ENCODE assay signal across 24 cellular contexts in genomic region chr5:31758803-31759425, GRCh38.
"Had no signal": no experiment of that assay in that cellular context is flagged by ENCODE, and none has a peak within 500 bp of the region (broad histone marks: within the 10 kb centered on the region; RNA-seq: fewer than 3 reads in every experiment).

No MANE protein-coding gene starts in this region.

- DNase-seq: activated B cell treated with CpG ODN at 0.5 μM for 24 hours; activated CD4-positive, alpha-beta T cell treated with anti-CD3 and anti-CD28 coated beads for 48 hours; activated CD4-positive, alpha-beta T cell treated with anti-CD3 and anti-CD28 coated beads, Interleukin-2, amount 50 U/mL, for 48 hours; activated CD8-positive, alpha-beta memory T cell treated with anti-CD3 and anti-CD28 coated beads for 24 hours; activated effector memory CD4-positive, alpha-beta T cell treated with anti-CD3 and anti-CD28 coated beads, Interleukin-2, amount 50 U/mL, for 16 hours; activated naive CD4-positive, alpha-beta T cell treated with anti-CD3 and anti-CD28 coated beads for 36 hours; activated naive CD8-positive, alpha-beta T cell treated with anti-CD3 and anti-CD28 coated beads for 36 hours; activated T-cell treated with anti-CD3 and anti-CD28 coated beads, Interleukin-2, amount 50 U/mL, for 1 hour; adrenal gland; aorta; body of pancreas; endodermal cell; foreskin fibroblast; heart right ventricle; left lung; pancreas; psoas muscle; stimulated activated CD4-positive, alpha-beta T cell treated with anti-CD3 and anti-CD28 coated beads, Interleukin-15, amount 100 ng/mL, for 24 hours; stimulated activated CD4-positive, alpha-beta T cell treated with anti-CD3 and anti-CD28 coated beads, Interleukin-2, amount 100 ng/mL, for 24 hours; stimulated activated naive B cell treated with anti-CD40 and anti-IgM and Interleukin-4, amounts not matched to agents 10 μg/mL and 1 μg/mL and 100 μg/mL, for 72 hours; stomach; T-helper 1 cell had no signal

- ATAC-seq: body of pancreas; pancreas; psoas muscle; stimulated activated naive B cell treated with anti-CD40 and anti-IgM and Interleukin-4, amounts not matched to agents 10 μg/mL and 1 μg/mL and 100 μg/mL, for 72 hours had no signal

- H3K27ac ChIP-seq: adrenal gland, body of pancreas, left lung, pancreas, psoas muscle, stomach, suprapubic skin, tibial nerve had no signal
